In the genomic region with DNA sequence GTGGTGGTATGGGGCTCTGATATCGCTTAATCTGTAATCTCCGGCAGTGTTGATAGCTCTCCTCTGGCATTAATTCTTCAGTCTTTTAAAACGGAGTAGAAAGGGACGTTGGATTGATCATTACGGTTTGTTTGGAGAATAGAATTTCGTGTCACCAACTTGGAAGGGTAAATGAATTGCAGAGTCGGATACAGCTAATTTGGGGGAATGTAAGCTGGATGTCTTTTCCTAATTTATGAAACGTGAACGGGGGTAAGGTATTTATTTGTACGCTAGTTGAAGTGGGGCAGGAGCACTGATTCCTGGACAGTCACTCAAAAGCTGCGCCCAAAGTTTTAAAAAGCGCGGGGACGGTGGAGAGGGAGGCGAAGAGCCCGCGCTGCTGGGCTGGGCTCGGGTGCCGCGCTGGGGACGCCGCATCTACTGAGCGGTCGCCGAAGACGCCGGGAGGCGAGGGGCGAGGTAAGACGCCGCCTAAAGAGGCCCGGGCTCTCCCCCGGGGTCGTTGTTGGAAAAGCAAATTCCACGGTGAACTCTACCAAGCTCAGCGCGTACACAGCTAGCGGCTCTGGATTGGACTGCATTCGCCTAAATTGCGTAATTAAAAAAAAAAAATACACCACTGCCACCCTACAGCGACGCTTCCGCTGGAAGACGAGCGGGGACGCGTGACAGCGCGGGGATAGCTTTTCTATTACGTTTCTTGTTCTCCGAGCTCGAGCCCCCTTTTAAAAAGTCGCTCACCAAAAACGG, we compare ENCODE assay signal across 8 cellular contexts.
DNase-seq lines count a peak whose midpoint lies in the region; ATAC-seq and TF ChIP-seq lines count a peak whose summit lies in the region.

No MANE protein-coding gene starts in this region.

- peak overlapping the region; percentile 52 for H3K4me3 ChIP-seq in H7 (ENCODE audit: insufficient read depth, low read depth, low read length)
- H3K4me3 ChIP-seq in cardiac fibroblast (replicated peaks in 1 of 2; ENCODE audit: low read depth in 2 of 2, low read length in 2 of 2) = peak overlapping the region; percentile 50 to 66

- DNase-seq in H7 (peak; percentile 72), T-helper 9 cell (peak; percentile 34), cardiac fibroblast (ENCODE audit: low read depth in 2 of 2) (peak; percentile 19 to 54), left kidney (ENCODE audit: low read depth, low spot score) (peak; percentile 56), NCI-H524 treated with DMSO at 0.1 percent for 48 hours (lab: John Stamatoyannopoulos, UW) (no peak)

- peaks cover 24% of the 10 kb centered on the region for H3K4me1 Mint-ChIP-seq in stimulated activated memory B cell treated with anti-CD40 and anti-IgM and Interleukin-4, amounts not matched to agents 10 μg/mL and 1 μg/mL and 100 μg/mL, for 72 hours

- no peaks in the 10 kb centered on the region for H3K36me3 ChIP-seq in H7 (replicated peaks; ENCODE audit: control insufficient read depth, insufficient read depth, low read length)

- H3K27me3 ChIP-seq in H7 (ENCODE audit: control insufficient read depth, insufficient read depth, low read length) = peaks cover 90% of the 10 kb centered on the region

- ATAC-seq in stimulated activated memory B cell treated with anti-CD40 and anti-IgM and Interleukin-4, amounts not matched to agents 10 μg/mL and 1 μg/mL and 100 μg/mL, for 72 hours = peak; percentile 37
- ATAC-seq in HG03039 (IDR thresholded peaks at IDR 0.05; ENCODE audit: unreplicated experiment) (no peak), HG02840 (IDR thresholded peaks at IDR 0.05; ENCODE audit: low FRiP score, unreplicated experiment) (no peak)

- H3K27me3 Mint-ChIP-seq in stimulated activated memory B cell treated with anti-CD40 and anti-IgM and Interleukin-4, amounts not matched to agents 10 μg/mL and 1 μg/mL and 100 μg/mL, for 72 hours = peaks cover 9% of the 10 kb centered on the region

- H3K36me3 Mint-ChIP-seq in stimulated activated memory B cell treated with anti-CD40 and anti-IgM and Interleukin-4, amounts not matched to agents 10 μg/mL and 1 μg/mL and 100 μg/mL, for 72 hours = no peaks in the 10 kb centered on the region

- no peak for TF ChIP-seq CTCF in cardiac fibroblast (IDR thresholded peaks at IDR 0.05; ENCODE audit: low read depth, low read length)

- H3K4me3 Mint-ChIP-seq in stimulated activated memory B cell treated with anti-CD40 and anti-IgM and Interleukin-4, amounts not matched to agents 10 μg/mL and 1 μg/mL and 100 μg/mL, for 72 hours = peak overlapping the region; percentile 95

- H3K9me3 Mint-ChIP-seq in stimulated activated memory B cell treated with anti-CD40 and anti-IgM and Interleukin-4, amounts not matched to agents 10 μg/mL and 1 μg/mL and 100 μg/mL, for 72 hours = no peaks in the 10 kb centered on the region

- H3K27ac Mint-ChIP-seq in stimulated activated memory B cell treated with anti-CD40 and anti-IgM and Interleukin-4, amounts not matched to agents 10 μg/mL and 1 μg/mL and 100 μg/mL, for 72 hours = peak overlapping the region; percentile 46
